Comparison of ENCODE assay signal across 31 cellular contexts in genomic region chr7:75814407-75814947, GRCh38. TPM values are rescaled to one million over a fixed set of nuclear protein-coding genes. Genes with fewer than 3 reads are reported as not detected.
DNase-seq lines count a peak whose midpoint lies in the region; ATAC-seq, FAIRE-seq and TF ChIP-seq lines count a peak whose summit lies in the region.
"Had no signal": no experiment of that assay in that cellular context is flagged by ENCODE, and none has a peak within 500 bp of the region (broad histone marks: within the 10 kb centered on the region; RNA-seq: fewer than 3 reads in every experiment).

No MANE protein-coding gene starts in this region.

- no peak for FAIRE-seq in HTR-8/SVneo (lab: Jason Lieb, UNC)
- FAIRE-seq in astrocyte (lab: Jason Lieb, UNC), result no peak
- FAIRE-seq: D721Med, kidney had no signal

- H3K27me3 Mint-ChIP-seq in astrocyte (ENCODE audit: low read depth, unreplicated experiment), result no peaks in the 10 kb centered on the region
- peaks cover 0 to 10% (median 0%) of the 10 kb centered on the region in 5 donors for H3K27me3 Mint-ChIP-seq in naive thymus-derived CD4-positive, alpha-beta T cell

- no peak overlapping the region for H3K18ac ChIP-seq in mesendoderm (ENCODE audit: low read length)

- H2BK120ac ChIP-seq in mesendoderm (ENCODE audit: low read depth, low read length), result no peak overlapping the region

- H3K9ac ChIP-seq in BLaER1 treated with 17β-estradiol and CSF1 and Interleukin-3, amounts not matched to agents 10 nM and 100 nM, result no peak overlapping the region
- H3K9ac ChIP-seq in astrocyte (ENCODE audit: low read length) (no peak overlapping the region), mesendoderm (ENCODE audit: low read length) (no peak overlapping the region)

- no peak overlapping the region for H3K4me3 ChIP-seq in BLaER1 treated with 17β-estradiol and CSF1 and Interleukin-3, amounts not matched to agents 10 nM and 100 nM
- H3K4me3 ChIP-seq in astrocyte (ENCODE audit: insufficient read depth, low read depth, low read length), result no peak overlapping the region
- no peak overlapping the region for H3K4me3 ChIP-seq in mesendoderm (ENCODE audit: low read length)
- no peak overlapping the region for H3K4me3 ChIP-seq in right cardiac atrium (ENCODE audit: low read length)
- H3K4me3 ChIP-seq in Peyer's patch, result no peak overlapping the region
- no peak overlapping the region for H3K4me3 ChIP-seq in naive thymus-derived CD4-positive, alpha-beta T cell (ENCODE audit: low read length)
- H3K4me3 ChIP-seq: ovary had no signal

- H3K36me3 ChIP-seq in BLaER1 treated with 17β-estradiol and CSF1 and Interleukin-3, amounts not matched to agents 10 nM and 100 nM, result 0 out of 22 replicates have a peak, but pooled peaks cover 0 to 7% (median 0%) of the 10 kb centered on the region in 11 experiments
- no peaks in the 10 kb centered on the region for H3K36me3 ChIP-seq in astrocyte (ENCODE audit: insufficient read depth, low read length)
- H3K36me3 ChIP-seq in mesendoderm (ENCODE audit: control insufficient read depth, insufficient read depth, low read length), result no peaks in the 10 kb centered on the region
- H3K36me3 ChIP-seq in Peyer's patch, result no peaks in the 10 kb centered on the region
- no peaks in the 10 kb centered on the region for H3K36me3 ChIP-seq in naive thymus-derived CD4-positive, alpha-beta T cell (ENCODE audit: control insufficient read depth in 2 of 3, insufficient read depth in 3 of 3, low read length in 3 of 3)
- H3K36me3 ChIP-seq: ovary had no signal

- no peak for ATAC-seq in right cardiac atrium
- no peak for ATAC-seq in naive thymus-derived CD4-positive, alpha-beta T cell
- ATAC-seq: activated naive CD8-positive, alpha-beta T cell treated with anti-CD3 and anti-CD28 coated beads, Interleukin-2, amount 50 U/mL, for 24 hours had no signal

- H2BK5ac ChIP-seq in mesendoderm (ENCODE audit: low read length), result no peak overlapping the region

- TF ChIP-seq POLR2A in Peyer's patch (IDR thresholded peaks at IDR 0.05), result no peak

- intact Hi-C loops in right cardiac atrium (cut with DNase I), result no loop called here
- intact Hi-C loops in naive thymus-derived CD4-positive, alpha-beta T cell (cut with micrococcal nuclease), result no loop called here

- H4K5ac ChIP-seq in mesendoderm (ENCODE audit: low read length), result no peak overlapping the region

- H3K79me2 ChIP-seq in astrocyte (ENCODE audit: insufficient read depth, low read length), result no peaks in the 10 kb centered on the region
- no peaks in the 10 kb centered on the region for H3K79me2 ChIP-seq in mesendoderm (ENCODE audit: control insufficient read depth, insufficient read depth, low read length)

- no CpG with 5 or more reads among the region's 13 CpGs for WGBS in mesendoderm (ENCODE audit: extremely low coverage, insufficient coverage, low lambda C conversion rate)
- 69% methylated on average over 13 of the region's 13 CpGs for WGBS in right cardiac atrium

- H3K27ac ChIP-seq in BLaER1 treated with 17β-estradiol and CSF1 and Interleukin-3, amounts not matched to agents 10 nM and 100 nM, result peak overlapping the region in 4 of 11 experiments; percentile 3 to 22 (median 10); a peak in 2 of 22 replicates
- H3K27ac ChIP-seq in astrocyte (ENCODE audit: low read depth, low read length), result no peak overlapping the region
- H3K27ac ChIP-seq in mesendoderm (ENCODE audit: low read depth, low read length), result no peak overlapping the region
- H3K27ac ChIP-seq in right cardiac atrium (ENCODE audit: low read length), result no peak overlapping the region
- H3K27ac ChIP-seq in Peyer's patch, result no peak overlapping the region
- H3K27ac ChIP-seq in naive thymus-derived CD4-positive, alpha-beta T cell (ENCODE audit: low read depth, low read length), result no peak overlapping the region
- H3K27ac ChIP-seq: ovary, VCaP had no signal

- no peak overlapping the region for H4K8ac ChIP-seq in mesendoderm (ENCODE audit: low read depth, low read length)

- no peaks in the 10 kb centered on the region for H3K36me3 Mint-ChIP-seq in astrocyte (ENCODE audit: low read depth, unreplicated experiment)
- no peaks in the 10 kb centered on the region for H3K36me3 Mint-ChIP-seq in naive thymus-derived CD4-positive, alpha-beta T cell
- H3K36me3 Mint-ChIP-seq: CD14-positive monocyte, type B pancreatic cell had no signal

- H3K9me3 Mint-ChIP-seq in astrocyte (ENCODE audit: unreplicated experiment), result peaks cover 2% of the 10 kb centered on the region
- peaks cover 0 to 2% (median 0%) of the 10 kb centered on the region in 11 donors for H3K9me3 Mint-ChIP-seq in naive thymus-derived CD4-positive, alpha-beta T cell
- H3K9me3 Mint-ChIP-seq: activated CD4-positive, alpha-beta T cell treated with anti-CD3 and anti-CD28 coated beads, Interleukin-2, amount 10 ng/mL, durations not matched to agents 24 days and 14 days; activated naive CD8-positive, alpha-beta T cell treated with anti-CD3 and anti-CD28 coated beads, Interleukin-2, amount 50 U/mL, for 24 hours; nephron; T-helper 2 cell treated with Interferon-gamma antibody and Interleukin-4, amounts not matched to agents 5 μg/mL and 100 μg/mL, for 36 hours; type B pancreatic cell had no signal

- H3K4me2 ChIP-seq in BLaER1 treated with 17β-estradiol and CSF1 and Interleukin-3, amounts not matched to agents 10 nM and 100 nM, result peak overlapping the region in 8 of 11 experiments; percentile 67 to 94 (median 84); a peak in 15 of 22 replicates
- H3K4me2 ChIP-seq in astrocyte (ENCODE audit: low read length), result peak overlapping the region; percentile 74
- no peak overlapping the region for H3K4me2 ChIP-seq in mesendoderm (ENCODE audit: low read length)

- H3K4ac ChIP-seq in mesendoderm (ENCODE audit: low read depth, low read length), result no peak overlapping the region

- peak overlapping the region; percentile 71 for H2AFZ ChIP-seq in astrocyte (ENCODE audit: low read depth, low read length)

- no peak overlapping the region for H3K23ac ChIP-seq in mesendoderm (ENCODE audit: low read length)

- H3K4me1 ChIP-seq in BLaER1 treated with 17β-estradiol and CSF1 and Interleukin-3, amounts not matched to agents 10 nM and 100 nM, result peaks cover 10 to 82% (median 33%) of the 10 kb centered on the region in 10 experiments
- H3K4me1 ChIP-seq in astrocyte (ENCODE audit: insufficient read depth, low read length) (peaks cover 6% of the 10 kb centered on the region), mesendoderm (ENCODE audit: control insufficient read depth, low read depth, low read length) (no peaks in the 10 kb centered on the region), right cardiac atrium (ENCODE audit: control insufficient read depth, insufficient read depth, low read length) (no peaks in the 10 kb centered on the region), Peyer's patch (no peaks in the 10 kb centered on the region)
- no peaks in the 10 kb centered on the region for H3K4me1 ChIP-seq in naive thymus-derived CD4-positive, alpha-beta T cell (ENCODE audit: control insufficient read depth in 2 of 2, insufficient read depth in 2 of 2, low read length in 2 of 2)

- CTCF ChIA-PET in naive thymus-derived CD4-positive, alpha-beta T cell (lab: Charles Lee), result no interaction called here

- H4K20me1 ChIP-seq in BLaER1 treated with 17β-estradiol and CSF1 and Interleukin-3, amounts not matched to agents 10 nM and 100 nM, result no peaks in the 10 kb centered on the region
- H4K20me1 ChIP-seq in astrocyte (ENCODE audit: insufficient read depth, low read length), result no peaks in the 10 kb centered on the region

- no peaks in the 10 kb centered on the region for H3K4me1 Mint-ChIP-seq in astrocyte (ENCODE audit: low read depth, unreplicated experiment)
- peaks cover 0 to 2% (median 0%) of the 10 kb centered on the region in 7 donors for H3K4me1 Mint-ChIP-seq in naive thymus-derived CD4-positive, alpha-beta T cell
- H3K4me1 Mint-ChIP-seq: nephron had no signal

- no peak for TF ChIP-seq CTCF in astrocyte (IDR thresholded peaks at IDR 0.05; ENCODE audit: insufficient read depth, low read depth, low read length)
- TF ChIP-seq CTCF in Peyer's patch (IDR thresholded peaks at IDR 0.05), result no peak

- no peak overlapping the region for H3K4me3 Mint-ChIP-seq in astrocyte (ENCODE audit: unreplicated experiment)
- H3K4me3 Mint-ChIP-seq in naive thymus-derived CD4-positive, alpha-beta T cell, result no peak overlapping the region
- H3K4me3 Mint-ChIP-seq: activated CD4-positive, alpha-beta T cell treated with anti-CD3 and anti-CD28 coated beads, Interleukin-2, amount 10 ng/mL, durations not matched to agents 24 days and 14 days; activated naive CD8-positive, alpha-beta T cell treated with anti-CD3 and anti-CD28 coated beads, Interleukin-2, amount 50 U/mL, for 24 hours; nephron; T-helper 2 cell treated with Interferon-gamma antibody and Interleukin-4, amounts not matched to agents 5 μg/mL and 100 μg/mL, for 36 hours; type B pancreatic cell had no signal

- peak; percentile 14 for DNase-seq in HTR-8/SVneo (ENCODE audit: insufficient read length, low spot score)
- peak; percentile 41 for DNase-seq in astrocyte (ENCODE audit: low read depth)
- DNase-seq in mesendoderm, result peak; percentile 19
- no peak for DNase-seq in right cardiac atrium
- no peak for DNase-seq in Peyer's patch
- DNase-seq in naive thymus-derived CD4-positive, alpha-beta T cell, result no peak
- DNase-seq in dedifferentiated amniotic fluid mesenchymal stem cell (ENCODE audit: extremely low spot score), result no peak
- DNase-seq: activated CD4-positive, alpha-beta T cell treated with anti-CD3 and anti-CD28 coated beads, Interleukin-2, amount 10 ng/mL, durations not matched to agents 24 days and 14 days; activated gamma-delta T cell treated with Interleukin-2 at 50 U/mL for 16 hours; activated naive CD8-positive, alpha-beta T cell treated with anti-CD3 and anti-CD28 coated beads, Interleukin-2, amount 50 U/mL, for 24 hours; activated T-cell treated with anti-CD3 and anti-CD28 coated beads, Interleukin-2, amount 50 U/mL, for 1 hour; cerebellar nuclear complex; glutamatergic neuron; GOT3; kidney; NCI-H446 treated with DMSO at 0.1 percent for 48 hours; NCI-H82; ovary; retina; stimulated activated CD4-positive, alpha-beta T cell treated with anti-CD3 and anti-CD28 coated beads, Interleukin-2, amount 100 ng/mL, for 24 hours had no signal

- no peaks in the 10 kb centered on the region for H3K79me1 ChIP-seq in mesendoderm (ENCODE audit: low read length)

- H2AK5ac ChIP-seq in mesendoderm (ENCODE audit: low read length), result no peak overlapping the region

- no peaks in the 10 kb centered on the region for H3K9me3 ChIP-seq in BLaER1 treated with 17β-estradiol and CSF1 and Interleukin-3, amounts not matched to agents 10 nM and 100 nM (replicated peaks in 1 of 11)
- no peaks in the 10 kb centered on the region for H3K9me3 ChIP-seq in astrocyte (ENCODE audit: insufficient read depth, low read depth, low read length)
- H3K9me3 ChIP-seq in right cardiac atrium (ENCODE audit: control insufficient read depth, low read length), result no peaks in the 10 kb centered on the region
- H3K9me3 ChIP-seq in Peyer's patch, result no peaks in the 10 kb centered on the region
- H3K9me3 ChIP-seq in naive thymus-derived CD4-positive, alpha-beta T cell (ENCODE audit: control insufficient read depth in 2 of 3, low read length in 3 of 3), result no peaks in the 10 kb centered on the region
- H3K9me3 ChIP-seq: ovary had no signal

- H3K27ac Mint-ChIP-seq in astrocyte (ENCODE audit: unreplicated experiment), result no peak overlapping the region
- peak overlapping the region in 1 of 9 donors; percentile 30 for H3K27ac Mint-ChIP-seq in naive thymus-derived CD4-positive, alpha-beta T cell
- H3K27ac Mint-ChIP-seq: activated CD4-positive, alpha-beta T cell treated with anti-CD3 and anti-CD28 coated beads, Interleukin-2, amount 10 ng/mL, durations not matched to agents 24 days and 14 days; activated naive CD8-positive, alpha-beta T cell treated with anti-CD3 and anti-CD28 coated beads, Interleukin-2, amount 50 U/mL, for 24 hours; nephron; T-helper 2 cell treated with Interferon-gamma antibody and Interleukin-4, amounts not matched to agents 5 μg/mL and 100 μg/mL, for 36 hours; type B pancreatic cell had no signal

- H2BK15ac ChIP-seq in mesendoderm (replicated peaks; ENCODE audit: low read depth), result no peak overlapping the region

- POLR2A ChIA-PET in naive thymus-derived CD4-positive, alpha-beta T cell (lab: Charles Lee), result no interaction called here

- no peaks in the 10 kb centered on the region for H3K27me3 ChIP-seq in BLaER1 treated with 17β-estradiol and CSF1 and Interleukin-3, amounts not matched to agents 10 nM and 100 nM
- H3K27me3 ChIP-seq in astrocyte (ENCODE audit: insufficient read depth, low read length), result no peaks in the 10 kb centered on the region
- H3K27me3 ChIP-seq in mesendoderm (ENCODE audit: insufficient read depth, low read length, poor library complexity), result no peaks in the 10 kb centered on the region
- H3K27me3 ChIP-seq in right cardiac atrium (ENCODE audit: control insufficient read depth, insufficient read depth), result no peaks in the 10 kb centered on the region
- H3K27me3 ChIP-seq in Peyer's patch, result no peaks in the 10 kb centered on the region
- no peaks in the 10 kb centered on the region for H3K27me3 ChIP-seq in naive thymus-derived CD4-positive, alpha-beta T cell (ENCODE audit: control insufficient read depth in 2 of 2, insufficient read depth in 2 of 2, low read length in 2 of 2)
- H3K27me3 ChIP-seq: ovary had no signal

- H3K56ac ChIP-seq in mesendoderm (ENCODE audit: low read length), result no peak overlapping the region

RNA-seq across cellular contexts. Expression of gene CCL24, which starts 0.9 kb away (rescaled TPM):
- total RNA-seq in astrocyte (not detected in 2 replicates), right cardiac atrium (not detected), Peyer's patch (10 to 100 TPM; 13.1 to 48.7 (median 26.3) TPM)
- not detected for polyA plus RNA-seq in mesendoderm (2013, experiment 1 of 2)
- not detected for polyA plus RNA-seq in mesendoderm (2013, experiment 2 of 2)
- not detected for polyA plus RNA-seq in right cardiac atrium
- not detected for total RNA-seq in naive thymus-derived CD4-positive, alpha-beta T cell
- polyA plus RNA-seq in naive thymus-derived CD4-positive, alpha-beta T cell, result not detected
- total RNA-seq: activated CD4-positive, alpha-beta T cell treated with anti-CD3 and anti-CD28 coated beads, Interleukin-2, amount 10 ng/mL, durations not matched to agents 24 days and 14 days; activated CD8-positive, alpha-beta memory T cell treated with anti-CD3 and anti-CD28 coated beads for 36 hours; epithelial cell of proximal tubule; HT-29; kidney had no signal
- polyA plus RNA-seq: CD14-positive monocyte had no signal

RNA-seq across cellular contexts. Expression of gene CCL26, which starts 42.5 kb away (rescaled TPM):
- total RNA-seq in astrocyte (not detected in 2 replicates), right cardiac atrium (10 to 100 TPM in 1 of 4 donors, 1 to 10 TPM in 3; 1.0 to 25.2 (median 1.4) TPM), Peyer's patch (not detected)
- 6.7 TPM for polyA plus RNA-seq in mesendoderm (2013, experiment 1 of 2)
- polyA plus RNA-seq in mesendoderm (2013, experiment 2 of 2), result 7.7 TPM
- polyA plus RNA-seq in right cardiac atrium, result 0.59 TPM
- not detected for total RNA-seq in naive thymus-derived CD4-positive, alpha-beta T cell
- not detected for polyA plus RNA-seq in naive thymus-derived CD4-positive, alpha-beta T cell
- total RNA-seq: activated CD4-positive, alpha-beta T cell treated with anti-CD3 and anti-CD28 coated beads, Interleukin-2, amount 10 ng/mL, durations not matched to agents 24 days and 14 days; activated CD8-positive, alpha-beta memory T cell treated with anti-CD3 and anti-CD28 coated beads for 36 hours; epithelial cell of proximal tubule; HT-29; liver had no signal
- polyA plus RNA-seq: CD14-positive monocyte had no signal

Comparison
In these comparisons a context has a peak if more than half of its experiments do, and no peak if none do; other contexts are left out.
1. DNase-seq: peak in HTR-8/SVneo (single experiment), astrocyte (single experiment) and mesendoderm (single experiment); none in right cardiac atrium (0 of 3), Peyer's patch (0 of 3), naive thymus-derived CD4-positive, alpha-beta T cell (0 of 9) and dedifferentiated amniotic fluid mesenchymal stem cell (single experiment).
2. RNA of gene CCL24, which starts 0.9 kb away (total RNA-seq): 13.1 to 48.7 TPM in Peyer's patch; not detected in right cardiac atrium, not detected in astrocyte and not detected in naive thymus-derived CD4-positive, alpha-beta T cell; every median in the first group is over 10 times any median in the second.